ENCODE assay signal across 8 cellular contexts in genomic region chr19:57435062-57435978, GRCh38. TPM values are rescaled to one million over a fixed set of nuclear protein-coding genes. Genes with fewer than 3 reads are reported as not detected.
DNase-seq lines count a peak whose midpoint lies in the region; ATAC-seq and TF ChIP-seq lines count a peak whose summit lies in the region.

ZNF749 (plus strand) TSS chr19:57435325; CDS start chr19:57435579, 254 bp downstream.

- peak within 1 kb of the TSS; percentile 28 for H3K27ac ChIP-seq in RWPE2 (ENCODE audit: poor library complexity, severe bottlenecking)

- TF ChIP-seq CTCF in Loucy (conservative IDR thresholded peaks at IDR 0.05; ENCODE audit: low read length) (no peak), RWPE2 (IDR thresholded peaks at IDR 0.05; ENCODE audit: poor library complexity, severe bottlenecking) (no peak)

- H3K9me3 ChIP-seq in Loucy (ENCODE audit: insufficient read depth, low read depth, low read length) (no peaks in the 10 kb centered on the region), RWPE2 (ENCODE audit: severe bottlenecking) (no peaks in the 10 kb centered on the region)

- no peaks in the 10 kb centered on the region for H3K27me3 Mint-ChIP-seq in activated T-helper 17 cell treated with anti-CD3 and anti-CD28 coated beads, Interleukin-2, amount 50 U/mL, for 72 hours
- H3K27me3 Mint-ChIP-seq in naive thymus-derived CD8-positive, alpha-beta T cell: no peaks in the 10 kb centered on the region
- no peaks in the 10 kb centered on the region for H3K27me3 Mint-ChIP-seq in stimulated activated naive B cell treated with anti-CD40 and anti-IgM and Interleukin-4, amounts not matched to agents 10 μg/mL and 1 μg/mL and 100 μg/mL, for 72 hours

- peak within 1 kb of the TSS; percentile 95 for H2AFZ ChIP-seq in Loucy (ENCODE audit: low read length)

- ATAC-seq in RWPE2 (ENCODE audit: low read depth): peak; percentile 92
- ATAC-seq in activated T-helper 17 cell treated with anti-CD3 and anti-CD28 coated beads, Interleukin-2, amount 50 U/mL, for 72 hours (replicated peaks): peak; percentile 99
- ATAC-seq in naive thymus-derived CD8-positive, alpha-beta T cell: peak; percentile 99
- ATAC-seq in stimulated activated naive B cell treated with anti-CD40 and anti-IgM and Interleukin-4, amounts not matched to agents 10 μg/mL and 1 μg/mL and 100 μg/mL, for 72 hours (replicated peaks): peak; percentile 97 to 98

- H3K27me3 ChIP-seq in H7 (ENCODE audit: control insufficient read depth, insufficient read depth, low read length) (no peaks in the 10 kb centered on the region), Loucy (ENCODE audit: insufficient read depth, low read length, poor library complexity, severe bottlenecking) (no peaks in the 10 kb centered on the region), RWPE2 (ENCODE audit: insufficient read depth, poor library complexity, severe bottlenecking) (no peaks in the 10 kb centered on the region)

- H3K4me1 ChIP-seq in Loucy (ENCODE audit: insufficient read depth, low read length, poor library complexity, severe bottlenecking) (peaks cover 22% of the 10 kb centered on the region), RWPE2 (ENCODE audit: insufficient read depth, poor library complexity, severe bottlenecking) (no peaks in the 10 kb centered on the region)

- H3K4me3 ChIP-seq in H7 (ENCODE audit: insufficient read depth, low read depth, low read length): peak within 1 kb of the TSS; percentile 84
- peak within 1 kb of the TSS; percentile 83 for H3K4me3 ChIP-seq in Loucy (ENCODE audit: low read length, poor library complexity, severe bottlenecking)
- peak within 1 kb of the TSS; percentile 78 for H3K4me3 ChIP-seq in RWPE2 (ENCODE audit: severe bottlenecking)

- H3K9ac ChIP-seq in Loucy (ENCODE audit: low read depth, low read length, poor library complexity, severe bottlenecking): peak within 1 kb of the TSS; percentile 79

- peaks cover 46% of the 10 kb centered on the region for H3K36me3 Mint-ChIP-seq in activated T-helper 17 cell treated with anti-CD3 and anti-CD28 coated beads, Interleukin-2, amount 50 U/mL, for 72 hours (ENCODE audit: low read depth)
- H3K36me3 Mint-ChIP-seq in naive thymus-derived CD8-positive, alpha-beta T cell: peaks cover 27 to 37% (median 36%) of the 10 kb centered on the region in 3 donors
- peaks cover 11 to 37% of the 10 kb centered on the region in 2 donors for H3K36me3 Mint-ChIP-seq in stimulated activated naive B cell treated with anti-CD40 and anti-IgM and Interleukin-4, amounts not matched to agents 10 μg/mL and 1 μg/mL and 100 μg/mL, for 72 hours

- peaks cover 28% of the 10 kb centered on the region for H3K4me1 Mint-ChIP-seq in activated T-helper 17 cell treated with anti-CD3 and anti-CD28 coated beads, Interleukin-2, amount 50 U/mL, for 72 hours
- H3K4me1 Mint-ChIP-seq in naive thymus-derived CD8-positive, alpha-beta T cell: peaks cover 21 to 42% (median 35%) of the 10 kb centered on the region in 4 donors
- H3K4me1 Mint-ChIP-seq in stimulated activated naive B cell treated with anti-CD40 and anti-IgM and Interleukin-4, amounts not matched to agents 10 μg/mL and 1 μg/mL and 100 μg/mL, for 72 hours: peaks cover 35 to 44% of the 10 kb centered on the region in 2 donors

- H3F3A ChIP-seq in Loucy (ENCODE audit: low read depth): no peaks in the 10 kb centered on the region

- peaks cover 11% of the 10 kb centered on the region for H4K20me1 ChIP-seq in Loucy (ENCODE audit: insufficient read depth, low read length, poor library complexity, severe bottlenecking)

- no peaks in the 10 kb centered on the region for H3K9me2 ChIP-seq in Loucy (replicated peaks; ENCODE audit: low read depth, low read length)

- peak within 1 kb of the TSS; percentile 91 for H3K4me2 ChIP-seq in Loucy (ENCODE audit: low read depth, low read length, poor library complexity, severe bottlenecking)

- H3K36me3 ChIP-seq in H7 (replicated peaks; ENCODE audit: control insufficient read depth, insufficient read depth, low read length): no peaks in the 10 kb centered on the region
- no peaks in the 10 kb centered on the region for H3K36me3 ChIP-seq in Loucy (ENCODE audit: insufficient read depth, low read length)
- peaks cover 18% of the 10 kb centered on the region for H3K36me3 ChIP-seq in RWPE2 (ENCODE audit: low read depth)

- H3K9me3 Mint-ChIP-seq in activated T-helper 17 cell treated with anti-CD3 and anti-CD28 coated beads, Interleukin-2, amount 50 U/mL, for 72 hours: peaks cover 18% of the 10 kb centered on the region
- H3K9me3 Mint-ChIP-seq in naive thymus-derived CD8-positive, alpha-beta T cell: peaks cover 5 to 34% (median 26%) of the 10 kb centered on the region in 9 donors
- peaks cover 0 to under 1% of the 10 kb centered on the region in 2 donors for H3K9me3 Mint-ChIP-seq in stimulated activated naive B cell treated with anti-CD40 and anti-IgM and Interleukin-4, amounts not matched to agents 10 μg/mL and 1 μg/mL and 100 μg/mL, for 72 hours

- peaks cover 46% of the 10 kb centered on the region for H3K79me2 ChIP-seq in Loucy (ENCODE audit: insufficient read depth, low read length)

- H3K4me3 Mint-ChIP-seq in activated T-helper 17 cell treated with anti-CD3 and anti-CD28 coated beads, Interleukin-2, amount 50 U/mL, for 72 hours: peak within 1 kb of the TSS; percentile 91
- peak within 1 kb of the TSS; percentile 90 to 100 (median 98) for H3K4me3 Mint-ChIP-seq in naive thymus-derived CD8-positive, alpha-beta T cell
- peak within 1 kb of the TSS; percentile 97 to 98 for H3K4me3 Mint-ChIP-seq in stimulated activated naive B cell treated with anti-CD40 and anti-IgM and Interleukin-4, amounts not matched to agents 10 μg/mL and 1 μg/mL and 100 μg/mL, for 72 hours

- peak; percentile 99 for DNase-seq in ELF-1 (ENCODE audit: low read depth, low spot score)
- DNase-seq in H7: peak; percentile 92
- DNase-seq in RWPE2 (ENCODE audit: low spot score): peak; percentile 98
- peak; percentile 97 for DNase-seq in fibroblast of peridontal ligament (ENCODE audit: extremely low read depth)
- DNase-seq in naive thymus-derived CD8-positive, alpha-beta T cell: peak; percentile 85 to 99 (median 96)
- peak; percentile 96 for DNase-seq in stimulated activated naive B cell treated with anti-CD40 and anti-IgM and Interleukin-4, amounts not matched to agents 10 μg/mL and 1 μg/mL and 100 μg/mL, for 72 hours

- POLR2A ChIA-PET in naive thymus-derived CD8-positive, alpha-beta T cell (lab: Charles Lee): interaction anchor here (0.6 to 1.1 kb wide), 5 partner anchors 42 to 1076 kb away, joined by 3 to 5 read pairs (median 3); partner anchors contain the start of genes ZNF548 and ZNF772

- H3K27ac Mint-ChIP-seq in activated T-helper 17 cell treated with anti-CD3 and anti-CD28 coated beads, Interleukin-2, amount 50 U/mL, for 72 hours: peak within 1 kb of the TSS; percentile 88
- peak within 1 kb of the TSS; percentile 90 to 99 (median 96) for H3K27ac Mint-ChIP-seq in naive thymus-derived CD8-positive, alpha-beta T cell
- H3K27ac Mint-ChIP-seq in stimulated activated naive B cell treated with anti-CD40 and anti-IgM and Interleukin-4, amounts not matched to agents 10 μg/mL and 1 μg/mL and 100 μg/mL, for 72 hours: peak within 1 kb of the TSS; percentile 96

RNA-seq across cellular contexts. Expression of gene ZNF749, which starts in this region (rescaled TPM):
- 15.1 and 18.1 TPM in 2 replicates for total RNA-seq in H7 (2014; rRNA removed; shearing (Covaris generic))
- total RNA-seq in activated T-helper 17 cell treated with anti-CD3 and anti-CD28 coated beads, Interleukin-2, amount 50 U/mL, for 72 hours: 10 to 100 TPM; 13.8 to 15.0 TPM
- 10 to 100 TPM; 19.4 to 20.3 TPM for total RNA-seq in naive thymus-derived CD8-positive, alpha-beta T cell
- 10 to 100 TPM in 2 of 3 donors, 1 to 10 TPM in 1; 8.6 to 35.4 (median 22.2) TPM for polyA plus RNA-seq in naive thymus-derived CD8-positive, alpha-beta T cell

Comparison
In these comparisons a context has a peak if more than half of its experiments do, and no peak if none do; other contexts are left out.
1. Peak in every context shown above with its lines: DNase-seq, ATAC-seq, H3K4me3 ChIP-seq and H3K27ac ChIP-seq.